Comparison of ENCODE assay signal across 8 cellular contexts in the genomic region with DNA sequence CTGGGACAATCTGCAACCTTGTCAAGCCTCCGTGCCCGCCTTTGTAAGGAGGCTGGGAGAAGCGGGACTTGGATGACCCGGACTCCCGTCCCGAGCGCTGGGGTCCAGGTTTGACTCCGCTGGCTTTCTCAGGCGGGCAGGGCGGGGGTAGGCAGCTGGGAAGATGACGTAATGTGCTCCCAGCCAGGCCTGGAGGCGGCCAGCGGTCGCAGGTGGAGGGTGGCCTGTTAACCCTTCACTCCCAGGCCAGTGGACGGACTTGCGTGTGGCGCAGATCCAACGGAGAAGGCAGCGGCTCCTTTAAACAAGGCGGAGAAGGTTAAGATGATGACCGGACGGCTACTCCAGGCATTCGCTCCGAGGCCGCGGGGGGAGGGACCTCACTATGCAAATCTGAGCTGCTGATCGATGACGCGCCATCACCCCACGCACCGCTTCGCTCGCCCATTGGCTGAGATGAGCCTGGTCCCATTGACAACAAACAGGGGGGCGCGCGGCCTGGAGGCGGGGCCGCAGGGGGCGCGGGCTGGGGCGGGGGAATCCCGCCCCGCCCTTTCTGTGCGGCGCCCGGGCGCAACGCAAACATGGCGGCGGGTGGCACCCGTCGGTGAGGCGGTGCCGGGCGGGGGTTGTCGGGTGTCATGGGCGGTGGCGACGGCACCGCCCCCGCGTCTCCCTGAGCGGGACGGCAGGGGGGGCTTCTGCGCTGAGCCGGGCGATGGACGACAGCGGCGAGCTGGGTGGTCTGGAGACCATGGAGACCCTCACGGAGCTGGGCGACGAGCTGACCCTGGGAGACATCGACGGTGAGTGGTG. TPM values are rescaled to one million over a fixed set of nuclear protein-coding genes. Genes with fewer than 3 reads are reported as not detected.
DNase-seq lines count a peak whose midpoint lies in the region; ATAC-seq and TF ChIP-seq lines count a peak whose summit lies in the region.

Gene SREBF2 (plus strand): TSS at position 553 of the 816 bp plus-strand sequence. CDS start 166 bp downstream, at position 719.

- H3K4me3 Mint-ChIP-seq in natural killer cell treated with Interleukin-12 subunit alpha and Interleukin-12 subunit beta and Interleukin-15 and Interleukin-18, amount 100 ng/mL, for 72 hours, result peak within 1 kb of the TSS; percentile 96

- no peaks in the 10 kb centered on the region for H3K27me3 Mint-ChIP-seq in natural killer cell treated with Interleukin-12 subunit alpha and Interleukin-12 subunit beta and Interleukin-15 and Interleukin-18, amount 100 ng/mL, for 72 hours

- H3K4me3 ChIP-seq in H7 (ENCODE audit: insufficient read depth, low read depth, low read length) (peak within 1 kb of the TSS; percentile 86), fibroblast of pulmonary artery (replicated peaks; ENCODE audit: low read depth, low read length) (peak within 1 kb of the TSS; percentile 81)

- H3K9ac ChIP-seq in ES-I3 (ENCODE audit: low read depth, low read length), result peak within 1 kb of the TSS; percentile 80

- no peaks in the 10 kb centered on the region for H3K9me3 ChIP-seq in ES-I3 (ENCODE audit: control insufficient read depth, insufficient read depth, low read length)

- H3K36me3 ChIP-seq in ES-I3 (ENCODE audit: insufficient read depth, low read length) (peaks cover 14% of the 10 kb centered on the region), H7 (replicated peaks; ENCODE audit: control insufficient read depth, insufficient read depth, low read length) (peaks cover 11% of the 10 kb centered on the region)

- H3K4me1 Mint-ChIP-seq in natural killer cell treated with Interleukin-12 subunit alpha and Interleukin-12 subunit beta and Interleukin-15 and Interleukin-18, amount 100 ng/mL, for 72 hours (ENCODE audit: low read depth in 2 of 2), result peaks cover 40 to 45% of the 10 kb centered on the region in 2 donors

- peak; percentile 96 to 97 for ATAC-seq in natural killer cell treated with Interleukin-12 subunit alpha and Interleukin-12 subunit beta and Interleukin-15 and Interleukin-18, amount 100 ng/mL, for 72 hours
- peak; percentile 96 for ATAC-seq in stimulated activated naive CD8-positive, alpha-beta T cell treated with anti-CD3 and anti-CD28 coated beads, Interleukin-15, Interleukin-2, amounts not matched to agents 100 U/mL and 50 U/mL, for 24 hours

- H3K27ac Mint-ChIP-seq in natural killer cell treated with Interleukin-12 subunit alpha and Interleukin-12 subunit beta and Interleukin-15 and Interleukin-18, amount 100 ng/mL, for 72 hours, result peak within 1 kb of the TSS; percentile 99 to 100

- no peaks in the 10 kb centered on the region for H3K9me3 Mint-ChIP-seq in natural killer cell treated with Interleukin-12 subunit alpha and Interleukin-12 subunit beta and Interleukin-15 and Interleukin-18, amount 100 ng/mL, for 72 hours

- H3K4me1 ChIP-seq in ES-I3 (ENCODE audit: insufficient read depth, low read length), result peaks cover 11% of the 10 kb centered on the region

- TF ChIP-seq CTCF in fibroblast of pulmonary artery (IDR thresholded peaks at IDR 0.05; ENCODE audit: low read length, missing control alignments), result no peak

- DNase-seq in H7 (peak; percentile 99), M059J (ENCODE audit: low read depth) (peak; percentile 98), SHP77 (lab: John Stamatoyannopoulos, UW) (peak; percentile 99), fibroblast of pulmonary artery (ENCODE audit: low read depth) (peak; percentile 100)
- DNase-seq in activated effector memory CD4-positive, alpha-beta T cell treated with Interleukin-2 at 50 U/mL for 16 hours, result peak; percentile 97
- peak; percentile 100 for DNase-seq in natural killer cell treated with Interleukin-12 subunit alpha and Interleukin-12 subunit beta and Interleukin-15 and Interleukin-18, amount 100 ng/mL, for 72 hours (ENCODE audit: low spot score)
- DNase-seq in stimulated activated naive CD8-positive, alpha-beta T cell treated with anti-CD3 and anti-CD28 coated beads, Interleukin-15, Interleukin-2, amounts not matched to agents 100 U/mL and 50 U/mL, for 24 hours, result peak; percentile 99

- H3K27me3 ChIP-seq in H7 (ENCODE audit: control insufficient read depth, insufficient read depth, low read length), result no peaks in the 10 kb centered on the region

- H3K36me3 Mint-ChIP-seq in natural killer cell treated with Interleukin-12 subunit alpha and Interleukin-12 subunit beta and Interleukin-15 and Interleukin-18, amount 100 ng/mL, for 72 hours, result peaks cover 22% of the 10 kb centered on the region

RNA-seq across cellular contexts. Expression of gene SREBF2, which starts in this region (rescaled TPM):
- total RNA-seq in H7 (2014; rRNA removed; shearing (Covaris generic)), result 93.8 and 118 TPM in 2 replicates
- 30.3 and 44.9 TPM in 2 replicates for total RNA-seq in M059J (2014; rRNA removed; shearing (Covaris generic))
- total RNA-seq in natural killer cell treated with Interleukin-12 subunit alpha and Interleukin-12 subunit beta and Interleukin-15 and Interleukin-18, amount 100 ng/mL, for 72 hours, result 100 to 1,000 TPM; 205 to 211 TPM

Comparison
In these comparisons a context has a peak if more than half of its experiments do, and no peak if none do; other contexts are left out.
1. Peak in every context shown above with its lines: DNase-seq, ATAC-seq and H3K4me3 ChIP-seq.